ENCODE assay signal across 7 cellular contexts in the genomic region with DNA sequence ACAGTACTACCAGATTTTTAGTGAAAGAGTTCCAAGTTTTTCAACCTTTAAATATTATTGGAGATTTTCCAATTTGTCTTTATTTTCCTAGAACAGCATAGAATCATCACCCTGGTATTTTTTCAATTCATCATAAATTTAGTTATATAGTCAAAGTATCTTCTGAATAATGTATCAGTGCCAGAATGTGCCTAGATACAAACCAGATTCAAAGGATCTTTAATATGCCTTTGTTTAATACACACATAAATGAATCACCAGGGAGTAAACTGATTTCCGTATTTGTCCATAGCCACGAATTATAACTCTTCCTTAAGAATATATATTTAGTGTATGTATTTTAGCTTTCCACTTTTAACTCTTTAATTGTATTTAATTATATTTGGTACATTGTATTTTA.
"Had no signal": no experiment of that assay in that cellular context is flagged by ENCODE, and none has a peak within 500 bp of the region (broad histone marks: within the 10 kb centered on the region; RNA-seq: fewer than 3 reads in every experiment).

No MANE protein-coding gene starts in this region.

- H3K4me3 Mint-ChIP-seq: GM23338, H9 had no signal

- H3K27ac Mint-ChIP-seq: GM23338 had no signal

- H3K4me3 ChIP-seq: GM23338 had no signal

- ATAC-seq: GM23338 had no signal

- DNase-seq: H9, HCEC 1CT, IMR-90 had no signal

- H3K4me2 ChIP-seq: GM23338 had no signal

- H3K9me3 Mint-ChIP-seq: GM23338, H9 had no signal

- FAIRE-seq: H1, H54, HTR-8/SVneo had no signal
